ENCODE assay signal across 15 cellular contexts in genomic region chr1:149614931-149615330, GRCh38. TPM values are rescaled to one million over a fixed set of nuclear protein-coding genes. Genes with fewer than 3 reads are reported as not detected.
"Had no signal": no experiment of that assay in that cellular context is flagged by ENCODE, and none has a peak within 500 bp of the region (broad histone marks: within the 10 kb centered on the region; RNA-seq: fewer than 3 reads in every experiment).

No MANE protein-coding gene starts in this region.

RNA-seq across cellular contexts. Expression of gene PPIAL4C, which starts 31.3 kb away (rescaled TPM):
- total RNA-seq: adrenal gland, body of pancreas, dermis microvascular lymphatic vessel endothelial cell, gastrocnemius medialis, left ventricle myocardium inferior, mesenteric fat pad, mucosa of descending colon, myocyte, psoas muscle, sigmoid colon, SJSA1, suprapubic skin had no signal
- polyA plus RNA-seq: aorta, lung, psoas muscle, small intestine had no signal
